ENCODE assay signal across 8 cellular contexts in genomic region chr9:114384836-114385411, GRCh38. TPM values are rescaled to one million over a fixed set of nuclear protein-coding genes. Genes with fewer than 3 reads are reported as not detected.
DNase-seq lines count a peak whose midpoint lies in the region; ATAC-seq and TF ChIP-seq lines count a peak whose summit lies in the region.

No MANE protein-coding gene starts in this region.

- peak overlapping the region; percentile 100 for H3K27ac Mint-ChIP-seq in activated naive CD4-positive, alpha-beta T cell treated with anti-CD3 and anti-CD28 coated beads, Interleukin-2, amount 10 ng/mL, durations not matched to agents 7 days and 5 days
- peak overlapping the region; percentile 99 for H3K27ac Mint-ChIP-seq in activated T-helper 2 cell treated with anti-CD3 and anti-CD28 coated beads, Interferon-gamma antibody, Interleukin-2, Interleukin-4, amounts not matched to agents 10 μg/mL and 5 μg/mL and 100 μg/mL, durations not matched to agents 14 hours and 24 hours and 36 hours
- peak overlapping the region; percentile 92 for H3K27ac Mint-ChIP-seq in memory B cell

- WGBS in transverse colon (ENCODE audit: low coverage in 1 of 2), 2 donors: 51 to 73% methylated on average over 5 to 7 of the region's 7 CpGs

- peaks cover 0 to 12% (median 3%) of the 10 kb centered on the region in 4 donors for H3K36me3 ChIP-seq in transverse colon

- no peak for TF ChIP-seq EP300 in transverse colon (IDR thresholded peaks at IDR 0.05; ENCODE audit: low read depth)

- no peak for DNase-seq in activated naive CD4-positive, alpha-beta T cell treated with anti-CD3 and anti-CD28 coated beads, Interleukin-2, amount 10 ng/mL, durations not matched to agents 7 days and 5 days
- DNase-seq in activated naive CD4-positive, alpha-beta T cell treated with Interleukin-2 at 50 U/mL for 16 hours: no peak
- DNase-seq in activated T-helper 2 cell treated with anti-CD3 and anti-CD28 coated beads, Interferon-gamma antibody, Interleukin-2, Interleukin-4, amounts not matched to agents 10 μg/mL and 5 μg/mL and 100 μg/mL, durations not matched to agents 14 hours and 24 hours and 36 hours (ENCODE audit: low spot score): no peak
- no peak for DNase-seq in memory B cell (ENCODE audit: low spot score in 2 of 2)
- no peak for DNase-seq in transverse colon
- no peak for DNase-seq in NCI-H748 (lab: John Stamatoyannopoulos, UW; ENCODE audit: unreplicated experiment)
- no peak for DNase-seq in G401 (ENCODE audit: low spot score)

- peaks cover 84% of the 10 kb centered on the region for H3K36me3 Mint-ChIP-seq in activated naive CD4-positive, alpha-beta T cell treated with anti-CD3 and anti-CD28 coated beads, Interleukin-2, amount 10 ng/mL, durations not matched to agents 7 days and 5 days
- H3K36me3 Mint-ChIP-seq in activated T-helper 2 cell treated with anti-CD3 and anti-CD28 coated beads, Interferon-gamma antibody, Interleukin-2, Interleukin-4, amounts not matched to agents 10 μg/mL and 5 μg/mL and 100 μg/mL, durations not matched to agents 14 hours and 24 hours and 36 hours (ENCODE audit: low read depth): peaks cover 84% of the 10 kb centered on the region
- H3K36me3 Mint-ChIP-seq in memory B cell: peaks cover 18% of the 10 kb centered on the region

- H3K4me3 ChIP-seq in transverse colon: peak overlapping the region in 1 of 4 donors; percentile 59

- peaks cover 39 to 75% (median 65%) of the 10 kb centered on the region in 4 donors for H3K4me1 ChIP-seq in transverse colon

- no peaks in the 10 kb centered on the region for H3K9me3 Mint-ChIP-seq in activated naive CD4-positive, alpha-beta T cell treated with anti-CD3 and anti-CD28 coated beads, Interleukin-2, amount 10 ng/mL, durations not matched to agents 7 days and 5 days
- H3K9me3 Mint-ChIP-seq in activated T-helper 2 cell treated with anti-CD3 and anti-CD28 coated beads, Interferon-gamma antibody, Interleukin-2, Interleukin-4, amounts not matched to agents 10 μg/mL and 5 μg/mL and 100 μg/mL, durations not matched to agents 14 hours and 24 hours and 36 hours: no peaks in the 10 kb centered on the region
- H3K9me3 Mint-ChIP-seq in memory B cell: no peaks in the 10 kb centered on the region

- in situ Hi-C loops in transverse colon (cut with MboI; ENCODE audit: low pct_ligation_motif_present in 1 of 4, low pct_unique_long_range_greater_than_20kb in 1 of 4, low sequenced_read_pairs in 3 of 4) (no loop called here), G401 (cut with HindIII; ENCODE audit: low sequenced_read_pairs) (no loop called here)

- intact Hi-C loops in activated T-helper 2 cell treated with anti-CD3 and anti-CD28 coated beads, Interferon-gamma antibody, Interleukin-2, Interleukin-4, amounts not matched to agents 10 μg/mL and 5 μg/mL and 100 μg/mL, durations not matched to agents 14 hours and 24 hours and 36 hours (cut with micrococcal nuclease): loop anchor here (1.0 to 10.0 kb wide), 9 partner anchors 12 to 870 kb away; partner anchors contain the start of gene ATP6V1G1
- intact Hi-C loops in transverse colon (cut with DNase I; ENCODE audit: low total_unique reads): no loop called here

- H3K27ac ChIP-seq in transverse colon: peak overlapping the region; percentile 86 to 91 (median 90)

- peak overlapping the region; percentile 100 for H3K4me3 Mint-ChIP-seq in activated naive CD4-positive, alpha-beta T cell treated with anti-CD3 and anti-CD28 coated beads, Interleukin-2, amount 10 ng/mL, durations not matched to agents 7 days and 5 days
- H3K4me3 Mint-ChIP-seq in activated T-helper 2 cell treated with anti-CD3 and anti-CD28 coated beads, Interferon-gamma antibody, Interleukin-2, Interleukin-4, amounts not matched to agents 10 μg/mL and 5 μg/mL and 100 μg/mL, durations not matched to agents 14 hours and 24 hours and 36 hours (ENCODE audit: low read depth): peak overlapping the region; percentile 99
- H3K4me3 Mint-ChIP-seq in memory B cell: peak overlapping the region; percentile 95

- CTCF ChIA-PET in activated naive CD4-positive, alpha-beta T cell treated with anti-CD3 and anti-CD28 coated beads, Interleukin-2, amount 10 ng/mL, durations not matched to agents 7 days and 5 days (lab: Charles Lee): interaction anchor here (0.7 to 6.8 kb wide), 11 partner anchors 12 to 47 kb away, joined by 3 to 65 read pairs (median 6); no protein-coding TSS in a partner anchor

- H3K9me3 ChIP-seq in transverse colon: no peaks in the 10 kb centered on the region

- H3K4me1 Mint-ChIP-seq in activated naive CD4-positive, alpha-beta T cell treated with anti-CD3 and anti-CD28 coated beads, Interleukin-2, amount 10 ng/mL, durations not matched to agents 7 days and 5 days: peaks cover 61% of the 10 kb centered on the region
- H3K4me1 Mint-ChIP-seq in activated T-helper 2 cell treated with anti-CD3 and anti-CD28 coated beads, Interferon-gamma antibody, Interleukin-2, Interleukin-4, amounts not matched to agents 10 μg/mL and 5 μg/mL and 100 μg/mL, durations not matched to agents 14 hours and 24 hours and 36 hours (ENCODE audit: low read depth): peaks cover 66% of the 10 kb centered on the region
- H3K4me1 Mint-ChIP-seq in memory B cell: peaks cover 54% of the 10 kb centered on the region

- no peak for TF ChIP-seq CTCF in transverse colon (IDR thresholded peaks at IDR 0.05)

- no peak for TF ChIP-seq POLR2A in transverse colon (IDR thresholded peaks at IDR 0.05)

- H3K27me3 Mint-ChIP-seq in activated naive CD4-positive, alpha-beta T cell treated with anti-CD3 and anti-CD28 coated beads, Interleukin-2, amount 10 ng/mL, durations not matched to agents 7 days and 5 days: no peaks in the 10 kb centered on the region
- no peaks in the 10 kb centered on the region for H3K27me3 Mint-ChIP-seq in activated T-helper 2 cell treated with anti-CD3 and anti-CD28 coated beads, Interferon-gamma antibody, Interleukin-2, Interleukin-4, amounts not matched to agents 10 μg/mL and 5 μg/mL and 100 μg/mL, durations not matched to agents 14 hours and 24 hours and 36 hours (ENCODE audit: low read depth)
- no peaks in the 10 kb centered on the region for H3K27me3 Mint-ChIP-seq in memory B cell

- no peaks in the 10 kb centered on the region for H3K27me3 ChIP-seq in transverse colon

- ATAC-seq in memory B cell (ENCODE audit: low read depth) (no peak), HG03460 (IDR thresholded peaks at IDR 0.05; ENCODE audit: unreplicated experiment) (no peak)

RNA-seq across cellular contexts. Expression of gene AKNA, which starts 2.9 kb away (rescaled TPM):
- 152 TPM in 2 replicates for total RNA-seq in activated T-helper 2 cell treated with anti-CD3 and anti-CD28 coated beads, Interferon-gamma antibody, Interleukin-2, Interleukin-4, amounts not matched to agents 10 μg/mL and 5 μg/mL and 100 μg/mL, durations not matched to agents 14 hours and 24 hours and 36 hours
- total RNA-seq in transverse colon: 10 to 100 TPM; 34.8 to 63.2 (median 48.6) TPM
- total RNA-seq in G401 (2014; rRNA removed; shearing (Covaris generic)): 3.1 and 5.1 TPM in 2 replicates

RNA-seq across cellular contexts. Expression of gene ORM2, which starts 55.3 kb away (rescaled TPM):
- total RNA-seq in activated T-helper 2 cell treated with anti-CD3 and anti-CD28 coated beads, Interferon-gamma antibody, Interleukin-2, Interleukin-4, amounts not matched to agents 10 μg/mL and 5 μg/mL and 100 μg/mL, durations not matched to agents 14 hours and 24 hours and 36 hours: not detected in 2 replicates
- not detected for total RNA-seq in transverse colon
- total RNA-seq in G401 (2014; rRNA removed; shearing (Covaris generic)): not detected in 2 replicates
